ENCODE assay signal across 1 cellular context in the genomic region with DNA sequence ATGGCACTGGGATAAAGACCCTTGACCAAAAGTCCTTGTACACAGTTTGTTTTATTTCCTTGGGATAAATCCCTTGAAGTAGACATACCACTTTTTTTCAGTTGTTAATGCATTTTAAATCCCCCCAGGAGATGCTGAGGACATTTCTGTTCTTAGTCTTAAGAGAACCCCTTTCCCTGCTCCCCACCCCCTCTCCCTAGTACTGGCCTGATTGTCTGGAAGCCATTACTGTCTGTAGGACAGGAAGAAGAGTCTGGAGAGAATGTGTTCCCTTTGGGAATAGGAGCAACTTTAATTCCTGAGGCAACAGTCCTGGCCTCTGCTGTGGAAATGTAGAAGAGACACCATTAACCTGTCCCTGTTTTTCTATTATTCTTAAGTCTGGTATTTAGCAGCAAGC.
TF ChIP-seq lines count a peak whose summit lies in the region.

No MANE protein-coding gene starts in this region.

TF ChIP-seq in GM23338, 12 proteins besides CTCF, POLR2A, EP300 and RAD21 (continued from another document):
- no peak for TF ChIP-seq ZNF462 (CRISPR knock-in tag; IDR thresholded peaks at IDR 0.05)
- no peak for TF ChIP-seq JUNB (IDR thresholded peaks at IDR 0.05; ENCODE audit: unreplicated experiment)
